16 cellular contexts compared by ENCODE assay signal in genomic region chr22:32042924-32043323, GRCh38. TPM values are rescaled to one million over a fixed set of nuclear protein-coding genes. Genes with fewer than 3 reads are reported as not detected.
A peak's percentile ranks its signal among the peaks of the same experiment; 100 is the strongest.
DNase-seq lines count a peak whose midpoint lies in the region; ATAC-seq, FAIRE-seq and TF ChIP-seq lines count a peak whose summit lies in the region.
"Had no signal": no experiment of that assay in that cellular context is flagged by ENCODE, and none has a peak within 500 bp of the region (broad histone marks: within the 10 kb centered on the region; RNA-seq: fewer than 3 reads in every experiment).

TSS of gene SLC5A1 (plus strand) at chr22:32043261. CDS start at chr22:32043282, 21 bp downstream.

- H2BK120ac ChIP-seq in H1 (replicated peaks; ENCODE audit: low read depth, low read length) = no peak within 1 kb of the TSS

- no peak within 1 kb of the TSS for H3K23ac ChIP-seq in H1 (ENCODE audit: insufficient read length)

- no peak within 1 kb of the TSS; the same call in 1 of the 2 replicates for H4K8ac ChIP-seq in H1 (ENCODE audit: extremely low read depth, insufficient read depth, low read length)

- H3K79me2 ChIP-seq in H1 (ENCODE audit: control insufficient read depth in 1 of 2, insufficient read depth in 2 of 2, low read length in 2 of 2) = no peaks in the 10 kb centered on the region
- H3K79me2 ChIP-seq in MM.1S (ENCODE audit: low read length) = no peaks in the 10 kb centered on the region

- peaks cover 4 to 15% (median 10%) of the 10 kb centered on the region in 3 donors for H3K27me3 Mint-ChIP-seq in immature natural killer cell (ENCODE audit: low read depth in 3 of 3)

- H3K36me3 ChIP-seq in H1 (ENCODE audit: control insufficient read depth in 2 of 4, insufficient read depth in 4 of 4, low read length in 3 of 4) (no peaks in the 10 kb centered on the region), MM.1S (replicated peaks; ENCODE audit: insufficient read depth, low read length) (no peaks in the 10 kb centered on the region)
- H3K36me3 ChIP-seq: gastroesophageal sphincter, tibial artery had no signal

- H4K20me1 ChIP-seq in H1 (replicated peaks in 1 of 2; ENCODE audit: control insufficient read depth in 1 of 2, insufficient read depth in 2 of 2, low read length in 2 of 2) (no peaks in the 10 kb centered on the region), MM.1S (ENCODE audit: insufficient read depth, low read length) (no peaks in the 10 kb centered on the region)

- no peak for TF ChIP-seq POLR2A in H1 (IDR thresholded peaks at IDR 0.05; ENCODE audit: control extremely low read depth in 1 of 2, low read depth in 2 of 2, low read length in 2 of 2)
- no peak for TF ChIP-seq POLR2A in lower leg skin (IDR thresholded peaks at IDR 0.05)

- H4K91ac ChIP-seq in H1 (replicated peaks; ENCODE audit: insufficient read length, low read length) = no peak within 1 kb of the TSS

- no peaks in the 10 kb centered on the region for H3K79me1 ChIP-seq in H1 (ENCODE audit: low read depth, low read length)

- TF ChIP-seq EP300 in H1 (IDR thresholded peaks at IDR 0.05; ENCODE audit: borderline replicate concordance in 1 of 2, low read depth in 2 of 2, low read length in 2 of 2) = no peak

- H3K4me2 ChIP-seq in H1 (ENCODE audit: insufficient read depth in 1 of 2, low read depth in 2 of 2, low read length in 2 of 2) = no peak within 1 kb of the TSS
- H3K4me2 ChIP-seq in MM.1S (ENCODE audit: low read depth, low read length) = no peak within 1 kb of the TSS

- no peaks in the 10 kb centered on the region; a peak in 2 of 7 replicates for H3K4me1 ChIP-seq in H1 (replicated peaks in 1 of 4; ENCODE audit: control insufficient read depth in 3 of 4, insufficient read depth in 4 of 4, low read length in 3 of 4)
- peaks cover 41% of the 10 kb centered on the region for H3K4me1 ChIP-seq in MM.1S (ENCODE audit: low read length)
- H3K4me1 ChIP-seq: gastroesophageal sphincter, tibial artery had no signal

- no peaks in the 10 kb centered on the region for H3K36me3 Mint-ChIP-seq in immature natural killer cell
- H3K36me3 Mint-ChIP-seq: mesothelial cell of epicardium, T-cell had no signal

- no peak within 1 kb of the TSS for H4K5ac ChIP-seq in H1 (ENCODE audit: insufficient read length, low read depth, low read length)

- no peaks in the 10 kb centered on the region for H3K4me1 Mint-ChIP-seq in immature natural killer cell
- H3K4me1 Mint-ChIP-seq: mesothelial cell of epicardium, T-cell had no signal

- no peaks in the 10 kb centered on the region for H3K9me3 Mint-ChIP-seq in immature natural killer cell
- H3K9me3 Mint-ChIP-seq: mesothelial cell of epicardium, T-cell had no signal

- no peak for TF ChIP-seq RAD21 in H1 (IDR thresholded peaks at IDR 0.05 in 1 of 2, conservative IDR thresholded peaks at IDR 0.05 in 1 of 2; ENCODE audit: low read depth in 2 of 2, low read length in 2 of 2)

- no peak for ATAC-seq in HG02678 (IDR thresholded peaks at IDR 0.05; ENCODE audit: unreplicated experiment)
- ATAC-seq: gastroesophageal sphincter, T-cell had no signal

- H3K4me3 Mint-ChIP-seq in immature natural killer cell = no peak within 1 kb of the TSS
- H3K4me3 Mint-ChIP-seq: mesothelial cell of epicardium, T-cell had no signal

- H3K9me3 ChIP-seq in H1 (ENCODE audit: insufficient read depth in 2 of 2, low read depth in 1 of 2, low read length in 1 of 2) (no peaks in the 10 kb centered on the region), MM.1S (replicated peaks; ENCODE audit: insufficient read depth, low read length) (no peaks in the 10 kb centered on the region)
- H3K9me3 ChIP-seq: gastroesophageal sphincter, tibial artery had no signal

- H3K4ac ChIP-seq in H1 (replicated peaks; ENCODE audit: insufficient read length, low read depth, low read length) = no peak within 1 kb of the TSS

- H2AK5ac ChIP-seq in H1 (ENCODE audit: low read depth, low read length) = no peak within 1 kb of the TSS

- no peak for TF ChIP-seq CTCF in H1 (IDR thresholded peaks at IDR 0.05; ENCODE audit: control extremely low read depth in 1 of 3, insufficient read depth in 1 of 3, low read depth in 1 of 3, low read length in 3 of 3)
- no peak for TF ChIP-seq CTCF in lower leg skin (IDR thresholded peaks at IDR 0.05)
- no peak for TF ChIP-seq CTCF in MM.1S (IDR thresholded peaks at IDR 0.05; ENCODE audit: low read length)

- DNase-seq in DMS53 (lab: John Stamatoyannopoulos, UW) (peak; percentile 73), NCI-H2107 treated with DMSO at 0.1 percent for 48 hours (lab: John Stamatoyannopoulos, UW; ENCODE audit: unreplicated experiment) (peak; percentile 69), H1 (ENCODE audit: low read depth in 1 of 2, low spot score in 2 of 2) (no peak), lower leg skin (ENCODE audit: low spot score in 2 of 2) (peak in 1 of 2 donors; percentile 88), MM.1S (no peak), GM19239 (ENCODE audit: insufficient read length, low spot score) (no peak), immature natural killer cell (no peak)
- DNase-seq: activated CD8-positive, alpha-beta memory T cell treated with anti-CD3 and anti-CD28 coated beads for 24 hours; activated naive CD4-positive, alpha-beta T cell treated with anti-CD3 and anti-CD28 coated beads, Interleukin-2, amount 50 U/mL, for 16 hours; T-cell; tibial artery had no signal

- H3K4me3 ChIP-seq in H1 (ENCODE audit: extremely low read depth in 1 of 4, insufficient read depth in 2 of 4, low read depth in 3 of 4, low read length in 4 of 4) = no peak within 1 kb of the TSS
- no peak within 1 kb of the TSS for H3K4me3 ChIP-seq in lower leg skin (ENCODE audit: low read depth, poor library complexity, severe bottlenecking)
- no peak within 1 kb of the TSS for H3K4me3 ChIP-seq in MM.1S (ENCODE audit: low read length)
- H3K4me3 ChIP-seq: gastroesophageal sphincter, tibial artery had no signal

- no peak within 1 kb of the TSS for H2BK20ac ChIP-seq in H1 (ENCODE audit: low read length)

- no peak within 1 kb of the TSS for H3K14ac ChIP-seq in H1 (ENCODE audit: insufficient read length)

- no peak within 1 kb of the TSS for H2BK12ac ChIP-seq in H1 (ENCODE audit: low read depth, low read length)

- no peak within 1 kb of the TSS for H2BK15ac ChIP-seq in H1 (ENCODE audit: low read length)

- CTCF ChIA-PET in H1 (lab: Charles Lee; ENCODE audit: partially characterized antibody) = interaction anchor here (0.6 to 1.7 kb wide), 8 partner anchors 12 to 476 kb away, joined by 3 to 6 read pairs (median 4); partner anchors contain the start of gene C22orf42

- peak within 1 kb of the TSS; percentile 62; the same call in 1 of the 2 replicates for H3K18ac ChIP-seq in H1 (ENCODE audit: extremely low read depth, low read length)

- WGBS in H1 (ENCODE audit: extremely low coverage in 1 of 2, insufficient coverage in 1 of 2, insufficient read length in 1 of 2, insufficient replicate concordance in 2 of 2, low coverage in 1 of 2, low lambda C conversion rate in 2 of 2, missing lambda C conversion rate in 1 of 2), 2 experiments = 89% methylated on average over 21 of the region's 21 CpGs; no CpG with 5 or more reads in 1 of the 2 experiments
- WGBS in lower leg skin, 2 donors = 39 to 88% methylated on average over 7 to 21 of the region's 21 CpGs

- no peak within 1 kb of the TSS for H2AFZ ChIP-seq in H1 (ENCODE audit: low read length)
- H2AFZ ChIP-seq in MM.1S (ENCODE audit: low read length) = no peak within 1 kb of the TSS

- H3K23me2 ChIP-seq in H1 (ENCODE audit: low read depth, low read length) = no peaks in the 10 kb centered on the region

- POLR2A ChIA-PET in H1 (lab: Charles Lee; ENCODE audit: partially characterized antibody) = no interaction called here

- no peak within 1 kb of the TSS for H2BK5ac ChIP-seq in H1 (ENCODE audit: low read depth, low read length)

- no peak within 1 kb of the TSS for H3K56ac ChIP-seq in H1 (replicated peaks; ENCODE audit: insufficient read length, low read depth, low read length)

- H3K27ac ChIP-seq in H1 (ENCODE audit: low read depth, low read length) (no peak within 1 kb of the TSS), MM.1S (ENCODE audit: low read length) (no peak within 1 kb of the TSS)
- H3K27ac ChIP-seq: gastroesophageal sphincter, tibial artery had no signal

- H3K9ac ChIP-seq in H1 (replicated peaks in 1 of 4; ENCODE audit: extremely low read depth in 1 of 4, low read depth in 3 of 4, low read length in 3 of 4) = no peak within 1 kb of the TSS
- no peak within 1 kb of the TSS for H3K9ac ChIP-seq in MM.1S (ENCODE audit: low read length)

- H3K9me2 ChIP-seq in MM.1S (replicated peaks; ENCODE audit: insufficient read depth, low read length) = no peaks in the 10 kb centered on the region

- no peaks in the 10 kb centered on the region; a peak in 3 of 7 replicates for H3K27me3 ChIP-seq in H1 (replicated peaks in 1 of 4; ENCODE audit: control insufficient read depth in 3 of 4, extremely low read depth in 1 of 4, insufficient read depth in 3 of 4, low read length in 3 of 4)
- H3K27me3 ChIP-seq in MM.1S (replicated peaks; ENCODE audit: insufficient read depth, low read length) = no peaks in the 10 kb centered on the region

- intact Hi-C loops in lower leg skin (cut with DNase I; ENCODE audit: low total_unique reads) = no loop called here

- H3F3A ChIP-seq in MM.1S (ENCODE audit: insufficient read depth, low read length) = peaks cover 6% of the 10 kb centered on the region; the same call in 1 of the 2 replicates

- FAIRE-seq in H1 (lab: Jason Lieb, UNC) (no peak), GM19239 (lab: Jason Lieb, UNC) (no peak)

- no peak within 1 kb of the TSS for H3K27ac Mint-ChIP-seq in immature natural killer cell
- H3K27ac Mint-ChIP-seq: mesothelial cell of epicardium, T-cell had no signal

TF ChIP-seq in H1, 55 proteins besides CTCF, POLR2A, EP300 and RAD21 (continues in another document):
- TF ChIP-seq TCF12 (IDR thresholded peaks at IDR 0.05; ENCODE audit: low read depth, low read length) (no peak), POLR2AphosphoS5 (IDR thresholded peaks at IDR 0.05; ENCODE audit: low read depth, low read length) (no peak), PHF8 (conservative IDR thresholded peaks at IDR 0.05; ENCODE audit: low read depth, low read length) (no peak), SP1 (IDR thresholded peaks at IDR 0.05; ENCODE audit: low read depth, low read length) (no peak), GABPA (IDR thresholded peaks at IDR 0.05; ENCODE audit: borderline replicate concordance, insufficient read depth, low read length) (no peak), FOSL1 (IDR thresholded peaks at IDR 0.05; ENCODE audit: insufficient read depth, low read depth, low read length) (no peak), TAF7 (optimal IDR thresholded peaks at IDR 0.05; ENCODE audit: borderline replicate concordance, low read depth, low read length) (no peak)

RNA-seq across cellular contexts. Expression of gene SLC5A1, which starts in this region (rescaled TPM):
- total RNA-seq in H1 (2021; fragmentation: NEBNext Ultra II Directional; extraction: Animal tissue kit (Norgen Biotek cat#: 25700)) = not detected in 2 replicates
- 0.06 TPM in 1 of 2 replicates, not detected in the other for polyA plus RNA-seq in H1 (2011; rRNA removed)
- not detected for polyA plus RNA-seq in H1 (2011; cell fraction: cytosol; rRNA removed)
- polyA plus RNA-seq in H1 (2011; cell fraction: nucleus; rRNA removed) = 0.16 TPM
- polyA plus RNA-seq in H1 (2012, experiment 1 of 2) = not detected in 4 replicates
- not detected for polyA plus RNA-seq in H1 (2012, experiment 2 of 2)
- polyA plus RNA-seq in H1 (2013, experiment 1 of 2) = not detected
- not detected for polyA plus RNA-seq in H1 (2013, experiment 2 of 2)
- 0.07 TPM in 1 of 2 replicates, not detected in the other for polyA minus RNA-seq in H1 (2011; rRNA and poly(A)+ RNA removed)
- not detected for polyA minus RNA-seq in H1 (2011; cell fraction: cytosol; rRNA and poly(A)+ RNA removed)
- polyA minus RNA-seq in H1 (2011; cell fraction: nucleus; rRNA and poly(A)+ RNA removed) = not detected
- 10 to 100 TPM; 19.2 to 33.4 (median 23.3) TPM for total RNA-seq in lower leg skin
- polyA plus RNA-seq in immature natural killer cell = not detected
- total RNA-seq: mesothelial cell of epicardium, NCI-H460, renal cortical epithelial cell, T-cell had no signal

Comparison
In these comparisons a context has a peak if more than half of its experiments do, and no peak if none do; other contexts are left out.
1. RNA of gene SLC5A1 (total RNA-seq): 19.2 to 33.4 TPM in lower leg skin; not detected in H1; every median in the first group is over 10 times any median in the second.
2. DNase-seq: peak in DMS53 (single experiment) and NCI-H2107 treated with DMSO at 0.1 percent for 48 hours (single experiment); none in H1 (0 of 2), MM.1S (single experiment), GM19239 (single experiment) and immature natural killer cell (0 of 3).